ENCODE assay signal across 1 cellular context in genomic region chr3:51954713-51955112, GRCh38.
TF ChIP-seq lines count a peak whose summit lies in the region.

No MANE protein-coding gene starts in this region.

TF ChIP-seq in H1, 55 proteins besides CTCF, POLR2A, EP300 and RAD21:
- no peak for TF ChIP-seq NRF1 (IDR thresholded peaks at IDR 0.05; ENCODE audit: low read depth, low read length)
- TF ChIP-seq HDAC6 (IDR thresholded peaks at IDR 0.05; ENCODE audit: low read depth, low read length): no peak
- no peak for TF ChIP-seq KDM4A (IDR thresholded peaks at IDR 0.05; ENCODE audit: low read depth, low read length, severe bottlenecking)
- no peak for TF ChIP-seq YY1 (IDR thresholded peaks at IDR 0.05; ENCODE audit: low read depth, low read length)
- no peak for TF ChIP-seq MAX (IDR thresholded peaks at IDR 0.05)
- TF ChIP-seq SP4 (IDR thresholded peaks at IDR 0.05; ENCODE audit: low read length): no peak
- TF ChIP-seq CTBP2 (IDR thresholded peaks at IDR 0.05; ENCODE audit: borderline replicate concordance, insufficient read depth, insufficient read length, low read length): no peak
- TF ChIP-seq JUND (IDR thresholded peaks at IDR 0.05; ENCODE audit: low read length): no peak
- TF ChIP-seq ZNF274 (IDR thresholded peaks at IDR 0.05; ENCODE audit: borderline replicate concordance, extremely low read depth, low read length): no peak
